8 cellular contexts compared by ENCODE assay signal in genomic region chr7:120950026-120950538, GRCh38. TPM values are rescaled to one million over a fixed set of nuclear protein-coding genes. Genes with fewer than 3 reads are reported as not detected.
DNase-seq lines count a peak whose midpoint lies in the region; ATAC-seq and TF ChIP-seq lines count a peak whose summit lies in the region.

No MANE protein-coding gene starts in this region.

- CTCF ChIA-PET in activated CD8-positive, alpha-beta memory T cell treated with anti-CD3 and anti-CD28 coated beads, Interleukin-2, amount 10 ng/mL, durations not matched to agents 7 days and 5 days (lab: Charles Lee), result interaction anchor here (0.6 to 1.9 kb wide), 4 partner anchors 10 to 158 kb away, joined by 3 to 5 read pairs (median 4); no protein-coding TSS in a partner anchor

- no peak for TF ChIP-seq CTCF in left lung (IDR thresholded peaks at IDR 0.05)
- no peak for TF ChIP-seq CTCF in tibial artery (IDR thresholded peaks at IDR 0.05)

- peak overlapping the region; percentile 98 for H3K4me3 Mint-ChIP-seq in activated CD8-positive, alpha-beta memory T cell treated with anti-CD3 and anti-CD28 coated beads, Interleukin-2, amount 10 ng/mL, durations not matched to agents 7 days and 5 days
- peak overlapping the region; percentile 97 for H3K4me3 Mint-ChIP-seq in activated naive CD8-positive, alpha-beta T cell

- H3K36me3 ChIP-seq in left lung (peaks cover 0 to 18% of the 10 kb centered on the region in 2 donors), tibial artery (peaks cover 8 to 14% (median 12%) of the 10 kb centered on the region in 3 donors)

- H3K4me1 ChIP-seq in left lung, result peaks cover 8 to 23% of the 10 kb centered on the region in 2 donors
- peaks cover 0 to 23% (median 9%) of the 10 kb centered on the region in 4 donors for H3K4me1 ChIP-seq in tibial artery

- no peak for DNase-seq in activated CD8-positive, alpha-beta memory T cell treated with anti-CD3 and anti-CD28 coated beads, Interleukin-2, amount 10 ng/mL, durations not matched to agents 7 days and 5 days
- DNase-seq in activated CD8-positive, alpha-beta memory T cell treated with anti-CD3 and anti-CD28 coated beads, Interleukin-2, amount 50 U/mL, for 48 hours, result no peak
- DNase-seq in left lung, result no peak
- DNase-seq in tibial artery, result no peak
- DNase-seq in NCI-H345 (lab: John Stamatoyannopoulos, UW), result no peak
- DNase-seq in cortex of kidney (lab: John Stamatoyannopoulos, UW), result no peak

- H3K27ac Mint-ChIP-seq in activated CD8-positive, alpha-beta memory T cell treated with anti-CD3 and anti-CD28 coated beads, Interleukin-2, amount 10 ng/mL, durations not matched to agents 7 days and 5 days, result peak overlapping the region; percentile 99
- peak overlapping the region; percentile 96 for H3K27ac Mint-ChIP-seq in activated naive CD8-positive, alpha-beta T cell

- peaks cover 8% of the 10 kb centered on the region for H3K27me3 Mint-ChIP-seq in activated CD8-positive, alpha-beta memory T cell treated with anti-CD3 and anti-CD28 coated beads, Interleukin-2, amount 10 ng/mL, durations not matched to agents 7 days and 5 days
- H3K27me3 Mint-ChIP-seq in activated naive CD8-positive, alpha-beta T cell, result peaks cover 9% of the 10 kb centered on the region

- H3K9me3 ChIP-seq in left lung (no peaks in the 10 kb centered on the region), tibial artery (no peaks in the 10 kb centered on the region)

- no peak for ATAC-seq in activated CD8-positive, alpha-beta memory T cell treated with anti-CD3 and anti-CD28 coated beads, Interleukin-2, amount 10 ng/mL, durations not matched to agents 7 days and 5 days
- no peak for ATAC-seq in left lung
- no peak for ATAC-seq in HG02870 (IDR thresholded peaks at IDR 0.05; ENCODE audit: unreplicated experiment)

- peaks cover 16% of the 10 kb centered on the region for H3K36me3 Mint-ChIP-seq in activated CD8-positive, alpha-beta memory T cell treated with anti-CD3 and anti-CD28 coated beads, Interleukin-2, amount 10 ng/mL, durations not matched to agents 7 days and 5 days
- no peaks in the 10 kb centered on the region for H3K36me3 Mint-ChIP-seq in activated naive CD8-positive, alpha-beta T cell

- H3K4me3 ChIP-seq in left lung, result peak overlapping the region; percentile 42 to 62
- H3K4me3 ChIP-seq in tibial artery, result peak overlapping the region; percentile 62 to 70

- intact Hi-C loops in left lung (cut with DNase I), result no loop called here
- intact Hi-C loops in tibial artery (cut with DNase I; ENCODE audit: low total_unique reads), result no loop called here

- H3K4me1 Mint-ChIP-seq in activated CD8-positive, alpha-beta memory T cell treated with anti-CD3 and anti-CD28 coated beads, Interleukin-2, amount 10 ng/mL, durations not matched to agents 7 days and 5 days, result peaks cover 26% of the 10 kb centered on the region
- peaks cover 20% of the 10 kb centered on the region for H3K4me1 Mint-ChIP-seq in activated naive CD8-positive, alpha-beta T cell (ENCODE audit: low read depth)

- H3K27me3 ChIP-seq in left lung, result no peaks in the 10 kb centered on the region
- H3K27me3 ChIP-seq in tibial artery, result no peaks in the 10 kb centered on the region

- no peaks in the 10 kb centered on the region for H3K9me3 Mint-ChIP-seq in activated CD8-positive, alpha-beta memory T cell treated with anti-CD3 and anti-CD28 coated beads, Interleukin-2, amount 10 ng/mL, durations not matched to agents 7 days and 5 days (ENCODE audit: low read depth)
- no peaks in the 10 kb centered on the region for H3K9me3 Mint-ChIP-seq in activated naive CD8-positive, alpha-beta T cell (ENCODE audit: low read depth)

- peak overlapping the region in 1 of 2 donors; percentile 97 for H3K27ac ChIP-seq in left lung
- peak overlapping the region; percentile 94 to 95 for H3K27ac ChIP-seq in tibial artery

RNA-seq across cellular contexts. Expression of gene ING3, which starts 0.5 kb away (rescaled TPM):
- total RNA-seq in activated CD8-positive, alpha-beta memory T cell treated with anti-CD3 and anti-CD28 coated beads, Interleukin-2, amount 10 ng/mL, durations not matched to agents 7 days and 5 days, result 10 to 100 TPM; 23.3 to 28.2 TPM
- 10 to 100 TPM; 13.1 to 17.8 TPM for total RNA-seq in left lung

RNA-seq across cellular contexts. Expression of gene CPED1, which starts 38.4 kb away (rescaled TPM):
- total RNA-seq in activated CD8-positive, alpha-beta memory T cell treated with anti-CD3 and anti-CD28 coated beads, Interleukin-2, amount 10 ng/mL, durations not matched to agents 7 days and 5 days, result under 1 TPM in 1 of 2 experiments, not detected in 1; 0.16 TPM
- total RNA-seq in left lung, result 10 to 100 TPM in 1 of 2 donors, 1 to 10 TPM in 1; 8.8 to 14.1 TPM

Comparison
In these comparisons a context has a peak if more than half of its experiments do, and no peak if none do; other contexts are left out.
1. RNA of gene CPED1, which starts 38.4 kb away (total RNA-seq): 8.8 to 14.1 TPM in left lung; 0.16 TPM in activated CD8-positive, alpha-beta memory T cell treated with anti-CD3 and anti-CD28 coated beads, Interleukin-2, amount 10 ng/mL, durations not matched to agents 7 days and 5 days; every median in the first group is over 4 times any median in the second.